Comparison of ENCODE assay signal across 8 cellular contexts in the genomic region with DNA sequence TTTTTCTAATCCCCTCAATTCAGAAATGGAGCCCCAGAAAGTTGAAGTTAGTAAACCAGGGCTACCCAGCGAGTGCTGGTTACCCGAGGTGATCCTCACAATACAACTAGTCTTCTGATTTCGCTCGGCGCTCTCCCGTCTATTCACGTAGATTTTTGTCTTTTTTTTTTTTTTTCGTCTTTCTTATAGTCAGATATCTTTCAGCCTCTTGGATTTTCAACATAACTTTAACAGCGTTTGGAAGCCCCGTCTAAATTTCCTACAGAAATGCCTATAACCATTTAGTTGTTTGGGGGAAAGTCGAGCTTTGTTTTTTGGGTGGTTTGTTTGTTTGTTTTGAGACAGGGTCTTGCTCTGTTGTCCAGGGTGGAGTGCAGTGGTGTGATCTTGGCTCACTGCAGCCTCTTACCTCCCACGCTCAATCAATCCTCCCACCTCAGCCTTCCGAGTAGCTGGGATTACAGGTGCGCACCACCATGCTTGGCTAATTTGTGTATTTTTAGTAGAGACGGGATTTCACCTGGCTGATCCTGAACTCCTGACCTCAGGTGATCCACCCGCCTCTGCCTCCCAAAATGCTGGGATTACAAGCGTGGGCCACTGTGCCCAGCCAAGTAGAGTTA. TPM values are rescaled to one million over a fixed set of nuclear protein-coding genes. Genes with fewer than 3 reads are reported as not detected.
DNase-seq lines count a peak whose midpoint lies in the region; ATAC-seq lines count a peak whose summit lies in the region.

No MANE protein-coding gene starts in this region.

- peak; percentile 0 for ATAC-seq in HG02981 (IDR thresholded peaks at IDR 0.05; ENCODE audit: unreplicated experiment)
- ATAC-seq in stimulated activated effector memory CD8-positive, alpha-beta T cell treated with anti-CD3 and anti-CD28 coated beads, Interleukin-12 subunit alpha, Interleukin-12 subunit beta, amount 100 ng/mL, for 72 hours, result no peak
- no peak for ATAC-seq in GM18858 (IDR thresholded peaks at IDR 0.05; ENCODE audit: unreplicated experiment)
- no peak for ATAC-seq in GM21717 (IDR thresholded peaks at IDR 0.05; ENCODE audit: unreplicated experiment)

- H3K27me3 Mint-ChIP-seq in activated T-helper 1 cell treated with anti-CD3 and anti-CD28 coated beads, Interleukin-12 subunit alpha, Interleukin-12 subunit beta, Interleukin-2, Interleukin-4 antibody, amounts not matched to agents 30 ng/mL and 10 ng/mL and 1 ng/mL, durations not matched to agents 14 hours and 24 hours and 36 hours (ENCODE audit: insufficient read depth), result peaks cover 6% of the 10 kb centered on the region

- H3K9ac ChIP-seq in iPS-18a (ENCODE audit: low read length), result peak overlapping the region; percentile 53

- peaks cover 17% of the 10 kb centered on the region for H3K27me3 ChIP-seq in iPS-18a (ENCODE audit: control insufficient read depth, insufficient read depth, low read length)

- H3K27ac ChIP-seq in iPS-18a (ENCODE audit: low read length), result no peak overlapping the region

- H3K4me3 ChIP-seq in iPS-18a (ENCODE audit: low read length), result peak overlapping the region; percentile 74

- peaks cover 5% of the 10 kb centered on the region for H3K4me1 ChIP-seq in iPS-18a (ENCODE audit: control insufficient read depth, low read depth, low read length)

- no peaks in the 10 kb centered on the region for H3K9me3 ChIP-seq in iPS-18a (ENCODE audit: control insufficient read depth, low read depth, low read length)

- H3K36me3 ChIP-seq in iPS-18a (ENCODE audit: control insufficient read depth, low read depth, low read length), result no peaks in the 10 kb centered on the region

- no peak for DNase-seq in activated T-helper 1 cell treated with anti-CD3 and anti-CD28 coated beads, Interleukin-12 subunit alpha, Interleukin-12 subunit beta, Interleukin-2, Interleukin-4 antibody, amounts not matched to agents 30 ng/mL and 10 ng/mL and 1 ng/mL, durations not matched to agents 14 hours and 24 hours and 36 hours (ENCODE audit: low spot score)
- DNase-seq in stimulated activated effector memory CD8-positive, alpha-beta T cell treated with anti-CD3 and anti-CD28 coated beads, Interleukin-12 subunit alpha, Interleukin-12 subunit beta, amount 100 ng/mL, for 72 hours (ENCODE audit: low spot score in 2 of 2), result no peak
- DNase-seq in kidney tubule cell (ENCODE audit: low spot score) (no peak), DMS153 (lab: John Stamatoyannopoulos, UW) (no peak)

- H3K36me3 Mint-ChIP-seq in activated T-helper 1 cell treated with anti-CD3 and anti-CD28 coated beads, Interleukin-12 subunit alpha, Interleukin-12 subunit beta, Interleukin-2, Interleukin-4 antibody, amounts not matched to agents 30 ng/mL and 10 ng/mL and 1 ng/mL, durations not matched to agents 14 hours and 24 hours and 36 hours (ENCODE audit: low read depth), result no peaks in the 10 kb centered on the region
- no peaks in the 10 kb centered on the region for H3K36me3 Mint-ChIP-seq in stimulated activated effector memory CD8-positive, alpha-beta T cell treated with anti-CD3 and anti-CD28 coated beads, Interleukin-12 subunit alpha, Interleukin-12 subunit beta, amount 100 ng/mL, for 72 hours

- H3K4me3 Mint-ChIP-seq in activated T-helper 1 cell treated with anti-CD3 and anti-CD28 coated beads, Interleukin-12 subunit alpha, Interleukin-12 subunit beta, Interleukin-2, Interleukin-4 antibody, amounts not matched to agents 30 ng/mL and 10 ng/mL and 1 ng/mL, durations not matched to agents 14 hours and 24 hours and 36 hours, result peak overlapping the region; percentile 88
- peak overlapping the region; percentile 80 for H3K4me3 Mint-ChIP-seq in stimulated activated effector memory CD8-positive, alpha-beta T cell treated with anti-CD3 and anti-CD28 coated beads, Interleukin-12 subunit alpha, Interleukin-12 subunit beta, amount 100 ng/mL, for 72 hours

- H3K9me3 Mint-ChIP-seq in activated T-helper 1 cell treated with anti-CD3 and anti-CD28 coated beads, Interleukin-12 subunit alpha, Interleukin-12 subunit beta, Interleukin-2, Interleukin-4 antibody, amounts not matched to agents 30 ng/mL and 10 ng/mL and 1 ng/mL, durations not matched to agents 14 hours and 24 hours and 36 hours, result no peaks in the 10 kb centered on the region
- H3K9me3 Mint-ChIP-seq in stimulated activated effector memory CD8-positive, alpha-beta T cell treated with anti-CD3 and anti-CD28 coated beads, Interleukin-12 subunit alpha, Interleukin-12 subunit beta, amount 100 ng/mL, for 72 hours, result no peaks in the 10 kb centered on the region

- peak overlapping the region; percentile 83 for H3K27ac Mint-ChIP-seq in activated T-helper 1 cell treated with anti-CD3 and anti-CD28 coated beads, Interleukin-12 subunit alpha, Interleukin-12 subunit beta, Interleukin-2, Interleukin-4 antibody, amounts not matched to agents 30 ng/mL and 10 ng/mL and 1 ng/mL, durations not matched to agents 14 hours and 24 hours and 36 hours
- peak overlapping the region; percentile 88 for H3K27ac Mint-ChIP-seq in stimulated activated effector memory CD8-positive, alpha-beta T cell treated with anti-CD3 and anti-CD28 coated beads, Interleukin-12 subunit alpha, Interleukin-12 subunit beta, amount 100 ng/mL, for 72 hours

- peaks cover 23% of the 10 kb centered on the region for H3K4me1 Mint-ChIP-seq in activated T-helper 1 cell treated with anti-CD3 and anti-CD28 coated beads, Interleukin-12 subunit alpha, Interleukin-12 subunit beta, Interleukin-2, Interleukin-4 antibody, amounts not matched to agents 30 ng/mL and 10 ng/mL and 1 ng/mL, durations not matched to agents 14 hours and 24 hours and 36 hours (ENCODE audit: low read depth)
- H3K4me1 Mint-ChIP-seq in stimulated activated effector memory CD8-positive, alpha-beta T cell treated with anti-CD3 and anti-CD28 coated beads, Interleukin-12 subunit alpha, Interleukin-12 subunit beta, amount 100 ng/mL, for 72 hours, result peaks cover 16% of the 10 kb centered on the region

- intact Hi-C loops in activated T-helper 1 cell treated with anti-CD3 and anti-CD28 coated beads, Interleukin-12 subunit alpha, Interleukin-12 subunit beta, Interleukin-2, Interleukin-4 antibody, amounts not matched to agents 30 ng/mL and 10 ng/mL and 1 ng/mL, durations not matched to agents 14 hours and 24 hours and 36 hours (cut with micrococcal nuclease), result loop anchor here (1.0 to 2.0 kb wide), 5 partner anchors 11 to 708 kb away; partner anchors contain the start of genes DNAJC28 and GART

RNA-seq across cellular contexts. Expression of gene TMEM50B, which starts 0.8 kb away (rescaled TPM):
- 12.0 and 14.0 TPM in 2 replicates for total RNA-seq in activated T-helper 1 cell treated with anti-CD3 and anti-CD28 coated beads, Interleukin-12 subunit alpha, Interleukin-12 subunit beta, Interleukin-2, Interleukin-4 antibody, amounts not matched to agents 30 ng/mL and 10 ng/mL and 1 ng/mL, durations not matched to agents 14 hours and 24 hours and 36 hours

RNA-seq across cellular contexts. Expression of gene DNAJC28, which starts 10.9 kb away (rescaled TPM):
- total RNA-seq in activated T-helper 1 cell treated with anti-CD3 and anti-CD28 coated beads, Interleukin-12 subunit alpha, Interleukin-12 subunit beta, Interleukin-2, Interleukin-4 antibody, amounts not matched to agents 30 ng/mL and 10 ng/mL and 1 ng/mL, durations not matched to agents 14 hours and 24 hours and 36 hours, result 0.12 and 0.18 TPM in 2 replicates
